Comparison of ENCODE assay signal across 1 cellular context in genomic region chr9:33934188-33934878, GRCh38.
TF ChIP-seq lines count a peak whose summit lies in the region.

No MANE protein-coding gene starts in this region.

TF ChIP-seq in HepG2, 621 proteins besides CTCF, POLR2A, EP300 and RAD21 (continued from another document and continues in another):
- TF ChIP-seq ATF6 (CRISPR knock-in tag; conservative IDR thresholded peaks at IDR 0.05) = no peak
- no peak; the same call in 1 of the 2 replicates for TF ChIP-seq SIX4 (CRISPR knock-in tag; IDR thresholded peaks at IDR 0.05)
- TF ChIP-seq HNRNPL (IDR thresholded peaks at IDR 0.05; ENCODE audit: low read depth, low read length) = no peak
- no peak for TF ChIP-seq SYNCRIP (IDR thresholded peaks at IDR 0.05; ENCODE audit: insufficient read depth, low read depth, low read length)
- no peak for TF ChIP-seq MLXIP (CRISPR knock-in tag; IDR thresholded peaks at IDR 0.05; ENCODE audit: borderline replicate concordance)
- no peak for TF ChIP-seq ZNF782 (CRISPR knock-in tag; IDR thresholded peaks at IDR 0.05; ENCODE audit: borderline replicate concordance)
- 0 out of 2 replicates have a peak, but pooled peaks have one; percentile 28 for TF ChIP-seq HDAC2 (CRISPR knock-in tag; IDR thresholded peaks at IDR 0.05)
- TF ChIP-seq ZMAT3 (CRISPR knock-in tag; conservative IDR thresholded peaks at IDR 0.05) = no peak
- TF ChIP-seq ESRRA (CRISPR knock-in tag; IDR thresholded peaks at IDR 0.05; ENCODE audit: low read depth) = no peak
- TF ChIP-seq POLR2AphosphoS2 (IDR thresholded peaks at IDR 0.05; ENCODE audit: low read depth, low read length) = no peak
- TF ChIP-seq IRF2 (CRISPR knock-in tag; IDR thresholded peaks at IDR 0.05) = 0 out of 2 replicates have a peak, but pooled peaks have one; percentile 25
- no peak for TF ChIP-seq ZNF280B (CRISPR knock-in tag; IDR thresholded peaks at IDR 0.05; ENCODE audit: borderline replicate concordance)
- no peak for TF ChIP-seq YY1 (IDR thresholded peaks at IDR 0.05; ENCODE audit: insufficient read depth, insufficient replicate concordance, low read depth, low read length)
- TF ChIP-seq REST (IDR thresholded peaks at IDR 0.05; ENCODE audit: borderline replicate concordance in 1 of 2, low read depth in 1 of 2, low read length in 2 of 2) = no peak
- TF ChIP-seq ZZZ3 (CRISPR knock-in tag; IDR thresholded peaks at IDR 0.05; ENCODE audit: borderline replicate concordance) = no peak
- TF ChIP-seq ZBED4 (CRISPR knock-in tag; IDR thresholded peaks at IDR 0.05; ENCODE audit: borderline replicate concordance) = no peak
- no peak for TF ChIP-seq ZNF33B (CRISPR knock-in tag; IDR thresholded peaks at IDR 0.05)
- no peak; the same call in 1 of the 2 replicates for TF ChIP-seq ZBTB7B (CRISPR knock-in tag; IDR thresholded peaks at IDR 0.05)
- TF ChIP-seq ZNF746 (CRISPR knock-in tag; IDR thresholded peaks at IDR 0.05) = no peak
- TF ChIP-seq YEATS4 (CRISPR knock-in tag; IDR thresholded peaks at IDR 0.05; ENCODE audit: borderline replicate concordance) = no peak
- TF ChIP-seq ZSCAN30 (CRISPR knock-in tag; IDR thresholded peaks at IDR 0.05) = no peak
- peak; percentile 39; the same call in 1 of the 2 replicates for TF ChIP-seq RCOR2 (CRISPR knock-in tag; IDR thresholded peaks at IDR 0.05)
- TF ChIP-seq SIN3B (IDR thresholded peaks at IDR 0.05; ENCODE audit: low read length) = no peak
- no peak for TF ChIP-seq BATF2 (CRISPR knock-in tag; IDR thresholded peaks at IDR 0.05)
- peak; percentile 13; the same call in 1 of the 2 replicates for TF ChIP-seq SSRP1 (CRISPR knock-in tag; IDR thresholded peaks at IDR 0.05)
- no peak; the same call in 1 of the 2 replicates for TF ChIP-seq ISL2 (CRISPR knock-in tag; IDR thresholded peaks at IDR 0.05)
- 0 out of 2 replicates have a peak, but pooled peaks have one; percentile 50 for TF ChIP-seq HNF4A (CRISPR knock-in tag; IDR thresholded peaks at IDR 0.05)
- TF ChIP-seq RARA (CRISPR knock-in tag; IDR thresholded peaks at IDR 0.05) = peak; percentile 90
- TF ChIP-seq MXD4 (CRISPR knock-in tag; IDR thresholded peaks at IDR 0.05) = no peak
- no peak for TF ChIP-seq ZNF589 (CRISPR knock-in tag; conservative IDR thresholded peaks at IDR 0.05)
- TF ChIP-seq HNRNPH1 (optimal IDR thresholded peaks at IDR 0.05; ENCODE audit: low read depth, low read length) = no peak
- no peak for TF ChIP-seq NR0B2 (CRISPR knock-in tag; IDR thresholded peaks at IDR 0.05)
- no peak for TF ChIP-seq SMC3 (IDR thresholded peaks at IDR 0.05; ENCODE audit: low read length)
- TF ChIP-seq ZSCAN21 (CRISPR knock-in tag; IDR thresholded peaks at IDR 0.05; ENCODE audit: borderline replicate concordance) = no peak
- no peak for TF ChIP-seq POGK (CRISPR knock-in tag; conservative IDR thresholded peaks at IDR 0.05)
- no peak for TF ChIP-seq LRRFIP1 (CRISPR knock-in tag; conservative IDR thresholded peaks at IDR 0.05)
- TF ChIP-seq IKZF1 (IDR thresholded peaks at IDR 0.05) = no peak
- TF ChIP-seq ELF3 (CRISPR knock-in tag; IDR thresholded peaks at IDR 0.05) = no peak
